Comparison of ENCODE assay signal across 8 cellular contexts in the genomic region with DNA sequence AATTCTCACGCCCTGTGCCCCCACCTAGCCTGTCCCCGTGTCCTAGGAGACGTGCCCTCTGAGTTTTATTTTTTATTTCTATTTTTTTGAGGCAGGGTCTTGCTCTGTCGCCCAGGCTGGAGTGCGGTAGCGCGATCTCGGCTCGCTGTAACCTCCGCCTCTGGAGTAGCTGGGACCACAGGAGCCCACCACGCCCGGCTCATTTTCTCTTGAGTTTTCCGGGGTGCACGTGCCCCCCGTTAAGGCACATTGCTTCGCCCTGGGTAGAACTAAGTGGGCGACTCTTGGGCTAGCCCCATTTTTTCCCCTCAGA. TPM values are rescaled to one million over a fixed set of nuclear protein-coding genes. Genes with fewer than 3 reads are reported as not detected.
DNase-seq lines count a peak whose midpoint lies in the region; ATAC-seq and TF ChIP-seq lines count a peak whose summit lies in the region.

No MANE protein-coding gene starts in this region.

- no peak for ATAC-seq in left ventricle myocardium superior
- no peak for ATAC-seq in upper lobe of left lung (ENCODE audit: low FRiP score in 2 of 2)

- H4K91ac ChIP-seq in mesenchymal stem cell (ENCODE audit: low read length) = peak overlapping the region; percentile 92

- H3K9me3 ChIP-seq in cardiac muscle cell (ENCODE audit: low read depth) (no peaks in the 10 kb centered on the region), mesenchymal stem cell (ENCODE audit: control insufficient read depth, low read length) (no peaks in the 10 kb centered on the region), upper lobe of left lung (no peaks in the 10 kb centered on the region)

- H3K4me2 ChIP-seq in mesenchymal stem cell (ENCODE audit: low read length, poor library complexity, severe bottlenecking) = peak overlapping the region; percentile 90

- H3K23ac ChIP-seq in mesenchymal stem cell (ENCODE audit: low read length in 2 of 2) = no peak overlapping the region

- in situ Hi-C loops in brain microvascular endothelial cell (cut with HindIII; ENCODE audit: low pct_ligation_motif_present, low sequenced_read_pairs) = no loop called here

- H3K4me3 ChIP-seq in cardiac muscle cell = peak overlapping the region; percentile 67
- peak overlapping the region; percentile 81 for H3K4me3 ChIP-seq in brain microvascular endothelial cell (ENCODE audit: low read depth, low read length)
- peak overlapping the region; percentile 89 to 96 for H3K4me3 ChIP-seq in mesenchymal stem cell (ENCODE audit: insufficient read depth in 1 of 2, low read depth in 1 of 2, low read length in 2 of 2)
- H3K4me3 ChIP-seq in upper lobe of left lung = peak overlapping the region; percentile 75 to 98 (median 96)

- H4K8ac ChIP-seq in mesenchymal stem cell (ENCODE audit: low read length) = peak overlapping the region; percentile 83

- H3K14ac ChIP-seq in mesenchymal stem cell (ENCODE audit: low read length in 2 of 2) = no peak overlapping the region

- peak overlapping the region; percentile 98 for H3K9ac ChIP-seq in mesenchymal stem cell (ENCODE audit: low read length)

- no peak overlapping the region for H2AFZ ChIP-seq in mesenchymal stem cell (ENCODE audit: low read depth, low read length)

- H3K4ac ChIP-seq in mesenchymal stem cell (ENCODE audit: low read depth in 1 of 2, low read length in 2 of 2) = peak overlapping the region; percentile 19 to 46

- H3K27ac ChIP-seq in cardiac muscle cell (no peak overlapping the region), brain microvascular endothelial cell (peak overlapping the region; percentile 79), mesenchymal stem cell (ENCODE audit: low read length, poor library complexity, severe bottlenecking) (no peak overlapping the region), upper lobe of left lung (peak overlapping the region; percentile 91 to 96 (median 92))

- H3K27me3 ChIP-seq in cardiac muscle cell = no peaks in the 10 kb centered on the region
- no peaks in the 10 kb centered on the region for H3K27me3 ChIP-seq in brain microvascular endothelial cell (replicated peaks)
- H3K27me3 ChIP-seq in mesenchymal stem cell (ENCODE audit: control insufficient read depth in 1 of 2, insufficient read depth in 1 of 2, low read length in 2 of 2) = no peaks in the 10 kb centered on the region
- H3K27me3 ChIP-seq in upper lobe of left lung = no peaks in the 10 kb centered on the region

- no peak overlapping the region for H2BK15ac ChIP-seq in mesenchymal stem cell (ENCODE audit: low read depth, poor library complexity, severe bottlenecking)

- DNase-seq in cardiac muscle cell (ENCODE audit: low read depth in 1 of 2, low spot score in 1 of 2) (no peak), left ventricle myocardium superior (no peak), brain microvascular endothelial cell (no peak), mesenchymal stem cell (no peak), upper lobe of left lung (peak in 1 of 2 donors; percentile 41), GDM1 (lab: John Stamatoyannopoulos, UW) (no peak), SIG-M5 treated with dmso at 0.1 percent for 504 hours (lab: John Stamatoyannopoulos, UW; ENCODE audit: unreplicated experiment) (no peak), SW 1271 (lab: John Stamatoyannopoulos, UW) (no peak)

- H3K18ac ChIP-seq in mesenchymal stem cell (ENCODE audit: low read depth in 1 of 2, low read length in 2 of 2) = peak overlapping the region in 1 of 2 experiments; percentile 89

- H3K4me1 ChIP-seq in cardiac muscle cell (ENCODE audit: low read depth) (peaks cover 8% of the 10 kb centered on the region), mesenchymal stem cell (ENCODE audit: control insufficient read depth, insufficient read depth, low read depth, low read length) (peaks cover 10% of the 10 kb centered on the region), upper lobe of left lung (peaks cover 13 to 30% (median 18%) of the 10 kb centered on the region in 4 donors)

- TF ChIP-seq CTCF in cardiac muscle cell (IDR thresholded peaks at IDR 0.05; ENCODE audit: low read depth, low read length) (no peak), brain microvascular endothelial cell (IDR thresholded peaks at IDR 0.05; ENCODE audit: low read depth, low read length, missing control alignments) (no peak), upper lobe of left lung (IDR thresholded peaks at IDR 0.05) (no peak)

- TF ChIP-seq EP300 in upper lobe of left lung (IDR thresholded peaks at IDR 0.05) = no peak

- H3K79me1 ChIP-seq in mesenchymal stem cell (replicated peaks; ENCODE audit: low read length, poor library complexity, severe bottlenecking) = peaks cover 36% of the 10 kb centered on the region

- H2BK120ac ChIP-seq in mesenchymal stem cell (ENCODE audit: low read depth, low read length) = peak overlapping the region; percentile 27

- 85% methylated on average over 17 of the region's 17 CpGs for whole genome bisulfite sequencing in mesenchymal stem cell
- WGBS in upper lobe of left lung, 2 donors = 50 to 52% methylated on average over 17 of the region's 17 CpGs

- peak overlapping the region; percentile 21 for H2AK5ac ChIP-seq in mesenchymal stem cell (ENCODE audit: low read length, severe bottlenecking)

- no peak for TF ChIP-seq POLR2A in upper lobe of left lung (IDR thresholded peaks at IDR 0.05)

- peaks cover 4% of the 10 kb centered on the region for H3K36me3 ChIP-seq in cardiac muscle cell
- H3K36me3 ChIP-seq in brain microvascular endothelial cell (replicated peaks) = no peaks in the 10 kb centered on the region
- peaks cover 15 to 26% of the 10 kb centered on the region in 2 experiments for H3K36me3 ChIP-seq in mesenchymal stem cell (ENCODE audit: control insufficient read depth in 1 of 2, insufficient read depth in 2 of 2, low read depth in 1 of 2, low read length in 2 of 2)
- peaks cover 0 to 24% (median 11%) of the 10 kb centered on the region in 4 donors for H3K36me3 ChIP-seq in upper lobe of left lung

- H2BK5ac ChIP-seq in mesenchymal stem cell (ENCODE audit: low read depth, low read length, poor library complexity, severe bottlenecking) = no peak overlapping the region

- intact Hi-C loops in left ventricle myocardium superior (cut with micrococcal nuclease) = no loop called here

- H2BK12ac ChIP-seq in mesenchymal stem cell (ENCODE audit: low read length in 2 of 2) = no peak overlapping the region

RNA-seq across cellular contexts. Expression of gene KLHDC4, which starts 0.7 kb away (rescaled TPM):
- total RNA-seq in cardiac muscle cell (18.0 and 22.7 TPM in 2 replicates), left ventricle myocardium superior (11.6 TPM), upper lobe of left lung (100 to 1,000 TPM in 2 of 6 donors, 10 to 100 TPM in 4; 30.7 to 248 (median 37.5) TPM)
- polyA plus RNA-seq in cardiac muscle cell = 13.7 and 17.7 TPM in 2 replicates
- polyA plus RNA-seq in mesenchymal stem cell (2013, experiment 1 of 2) = 9.4 TPM
- polyA plus RNA-seq in mesenchymal stem cell (2013, experiment 2 of 2) = 8.5 TPM

Comparison
In these comparisons a context has a peak if more than half of its experiments do, and no peak if none do; other contexts are left out.
1. H3K27ac ChIP-seq: peak in brain microvascular endothelial cell (single experiment) and upper lobe of left lung (4 of 4); none in cardiac muscle cell (single experiment) and mesenchymal stem cell (single experiment).
2. Peak in every context shown above with its lines, with median percentiles within 50 percentile points of each other: H3K4me3 ChIP-seq.